23 cellular contexts compared by ENCODE assay signal in genomic region chr3:5233026-5233425, GRCh38. TPM values are rescaled to one million over a fixed set of nuclear protein-coding genes. Genes with fewer than 3 reads are reported as not detected.
A peak's percentile ranks its signal among the peaks of the same experiment; 100 is the strongest.
DNase-seq lines count a peak whose midpoint lies in the region; ATAC-seq, FAIRE-seq and TF ChIP-seq lines count a peak whose summit lies in the region.
"Had no signal": no experiment of that assay in that cellular context is flagged by ENCODE, and none has a peak within 500 bp of the region (broad histone marks: within the 10 kb centered on the region; RNA-seq: fewer than 3 reads in every experiment).

No MANE protein-coding gene starts in this region.

- no peak overlapping the region for H3K9ac ChIP-seq in HepG2 (ENCODE audit: insufficient read depth, low read depth, low read length)
- no peak overlapping the region for H3K9ac ChIP-seq in K562 (ENCODE audit: insufficient read depth in 1 of 2, low read depth in 2 of 2, low read length in 2 of 2)

- FAIRE-seq in HepG2 (lab: Jason Lieb, UNC) (no peak), K562 (lab: Jason Lieb, UNC) (no peak)
- FAIRE-seq: G401.6, GM12891, GM19239 had no signal

- no peaks in the 10 kb centered on the region for H3K4me1 Mint-ChIP-seq in neural crest cell
- H3K4me1 Mint-ChIP-seq: CD8-positive, alpha-beta memory T cell had no signal

- DNase-seq in HepG2 (ENCODE audit: low spot score): no peak
- DNase-seq in right lobe of liver: no peak
- no peak for DNase-seq in K562 (ENCODE audit: extremely low read depth in 1 of 4, low spot score in 3 of 4)
- no peak for DNase-seq in neural crest cell (ENCODE audit: low read depth, low spot score)
- no peak for DNase-seq in hypothalamus (lab: John Stamatoyannopoulos, UW)
- no peak for DNase-seq in NCI-H1092 (lab: John Stamatoyannopoulos, UW)
- DNase-seq in T-helper 1 cell: no peak
- DNase-seq: 8988T; BE2C; C1 segment of cervical spinal cord; CD4-positive, CD25-positive, alpha-beta regulatory T cell; CD8-positive, alpha-beta memory T cell; COR-L47; DMS 273 treated with DMSO at 0.1 percent for 48 hours; KG1 had no signal

- no peaks in the 10 kb centered on the region for H3K4me1 ChIP-seq in HepG2 (ENCODE audit: insufficient read depth, low read length)
- H3K4me1 ChIP-seq in right lobe of liver: no peaks in the 10 kb centered on the region
- H3K4me1 ChIP-seq in K562 (replicated peaks in 1 of 2; ENCODE audit: control insufficient read depth in 2 of 2, insufficient read depth in 2 of 2, low read length in 2 of 2): no peaks in the 10 kb centered on the region
- H3K4me1 ChIP-seq: BE2C had no signal

- TF ChIP-seq CTCF in HepG2 (CRISPR knock-in tag; IDR thresholded peaks at IDR 0.05): no peak
- TF ChIP-seq CTCF in right lobe of liver (IDR thresholded peaks at IDR 0.05): no peak
- no peak for TF ChIP-seq CTCF in K562 (IDR thresholded peaks at IDR 0.05 in 2 of 3, conservative IDR thresholded peaks at IDR 0.05 in 1 of 3; ENCODE audit: insufficient read depth in 2 of 3, low read depth in 1 of 3, low read length in 3 of 3)
- TF ChIP-seq CTCF in neural crest cell (conservative IDR thresholded peaks at IDR 0.05): no peak

- in situ Hi-C loops in HepG2 (cut with HindIII; ENCODE audit: extremely low pct_ligation_motif_present, low pct_unique_long_range_greater_than_20kb): no loop called here
- in situ Hi-C loops in K562 (cut with MboI): no loop called here

- TF ChIP-seq RAD21 in HepG2 (CRISPR knock-in tag; IDR thresholded peaks at IDR 0.05) (no peak), K562 (CRISPR knock-in tag; conservative IDR thresholded peaks at IDR 0.05 in 1 of 2, IDR thresholded peaks at IDR 0.05 in 1 of 2) (no peak)

- no peak for TF ChIP-seq EP300 in HepG2 (IDR thresholded peaks at IDR 0.05; ENCODE audit: low read depth in 2 of 2, low read length in 2 of 2)
- TF ChIP-seq EP300 in HepG2 (CRISPR knock-in tag; IDR thresholded peaks at IDR 0.05; ENCODE audit: borderline replicate concordance): no peak
- TF ChIP-seq EP300 in K562 (IDR thresholded peaks at IDR 0.05; ENCODE audit: low read length): no peak

- H3K4me2 ChIP-seq in HepG2 (ENCODE audit: low read depth, low read length) (no peak overlapping the region), K562 (ENCODE audit: insufficient read depth, low read length) (no peak overlapping the region)
- H3K4me2 ChIP-seq: GM23338 had no signal

- TF ChIP-seq POLR2A in HepG2 (IDR thresholded peaks at IDR 0.05; ENCODE audit: insufficient read depth in 1 of 2, low read depth in 2 of 2, low read length in 2 of 2) (no peak), right lobe of liver (IDR thresholded peaks at IDR 0.05) (no peak), K562 (conservative IDR thresholded peaks at IDR 0.05) (no peak)

- ATAC-seq in HepG2 (peak; percentile 17; the same call in 2 of the 3 replicates), right lobe of liver (no peak), K562 (no peak), GM19324 (IDR thresholded peaks at IDR 0.05; ENCODE audit: low FRiP score, unreplicated experiment) (no peak)

- no peaks in the 10 kb centered on the region for H3K9me3 Mint-ChIP-seq in neural crest cell
- H3K9me3 Mint-ChIP-seq: CD4-positive, CD25-positive, alpha-beta regulatory T cell; CD8-positive, alpha-beta memory T cell; H9; IgD-negative memory B cell had no signal

- H3K4me3 ChIP-seq in HepG2 (replicated peaks in 1 of 3; ENCODE audit: insufficient read depth in 1 of 3, low read depth in 2 of 3, low read length in 3 of 3) (no peak overlapping the region), right lobe of liver (no peak overlapping the region), K562 (no peak overlapping the region)
- H3K4me3 ChIP-seq: GM23338 had no signal

- no peak overlapping the region for H3K27ac ChIP-seq in HepG2 (ENCODE audit: extremely low read length, insufficient read depth, low read length)
- H3K27ac ChIP-seq in right lobe of liver: no peak overlapping the region
- H3K27ac ChIP-seq in K562 (ENCODE audit: extremely low read depth, low read depth, low read length): no peak overlapping the region
- H3K27ac ChIP-seq: HL-60 had no signal

- intact Hi-C loops in HepG2 (cut with micrococcal nuclease; ENCODE audit: unreplicated experiment): no loop called here
- intact Hi-C loops in right lobe of liver (cut with DNase I): no loop called here
- intact Hi-C loops in K562 (cut with micrococcal nuclease): no loop called here

- H3K27me3 Mint-ChIP-seq in neural crest cell (ENCODE audit: low read depth): no peaks in the 10 kb centered on the region
- H3K27me3 Mint-ChIP-seq: CD4-positive, CD25-positive, alpha-beta regulatory T cell; IgD-negative memory B cell had no signal

- H3K79me2 ChIP-seq in HepG2 (ENCODE audit: insufficient read depth, low read length) (no peaks in the 10 kb centered on the region), K562 (ENCODE audit: control insufficient read depth, insufficient read depth, low read length) (no peaks in the 10 kb centered on the region)

- POLR2A ChIA-PET in HepG2 (lab: Yijun Ruan, JAX) (no interaction called here), K562 (lab: Yijun Ruan, JAX) (interaction anchor here (0.5 to 1.1 kb wide), 5 partner anchors 11 to 193 kb away, joined by 3 read pairs; no protein-coding TSS in a partner anchor)

- no peaks in the 10 kb centered on the region for H3K9me1 ChIP-seq in K562 (ENCODE audit: control insufficient read depth, insufficient read depth, low read length)

- H4K20me1 ChIP-seq in HepG2 (ENCODE audit: insufficient read depth, low read length) (no peaks in the 10 kb centered on the region), K562 (replicated peaks; ENCODE audit: control insufficient read depth, insufficient read depth, low read length) (no peaks in the 10 kb centered on the region)

- no TSS peak for BruUV-seq in HepG2 (replicated peaks; lab: Mats Ljungman, UMichigan)
- BruUV-seq in K562 (replicated peaks; lab: Mats Ljungman, UMichigan): no TSS peak

- H3K36me3 Mint-ChIP-seq in neural crest cell (ENCODE audit: low read depth): no peaks in the 10 kb centered on the region
- H3K36me3 Mint-ChIP-seq: CD4-positive, CD25-positive, alpha-beta regulatory T cell; CD8-positive, alpha-beta memory T cell; IgD-negative memory B cell had no signal

- H2AFZ ChIP-seq in HepG2 (ENCODE audit: low read length) (no peak overlapping the region), K562 (ENCODE audit: low read depth, low read length) (no peak overlapping the region)

- H3K36me3 ChIP-seq in HepG2 (replicated peaks in 1 of 2; ENCODE audit: control insufficient read depth in 1 of 2, insufficient read depth in 2 of 2, low read length in 2 of 2) (no peaks in the 10 kb centered on the region), right lobe of liver (no peaks in the 10 kb centered on the region), K562 (ENCODE audit: control insufficient read depth, insufficient read depth, low read length) (no peaks in the 10 kb centered on the region)
- H3K36me3 ChIP-seq: BE2C had no signal

- H3K27me3 ChIP-seq in HepG2 (ENCODE audit: control insufficient read depth in 1 of 2, insufficient read depth in 2 of 2, low read length in 2 of 2) (peaks cover 0 to 20% of the 10 kb centered on the region in 2 experiments; a peak in 2 of 5 replicates), right lobe of liver (no peaks in the 10 kb centered on the region), K562 (ENCODE audit: control insufficient read depth in 2 of 2, insufficient read depth in 2 of 2, low read length in 2 of 2) (peaks cover 53 to 70% of the 10 kb centered on the region in 2 experiments; a peak in 4 of 5 replicates)
- H3K27me3 ChIP-seq: BE2C had no signal

- WGBS in HepG2 (ENCODE audit: low lambda C conversion rate): 20% methylated on average over 2 of the region's 2 CpGs
- WGBS in right lobe of liver (ENCODE audit: insufficient coverage, low coverage, low lambda C conversion rate, missing lambda C conversion rate): 17% methylated on average over 1 of the region's 2 CpGs
- 3% methylated on average over 2 of the region's 2 CpGs for WGBS in K562 (ENCODE audit: insufficient coverage, low coverage, missing lambda C conversion rate)

- H3K4me3 Mint-ChIP-seq in neural crest cell: no peak overlapping the region
- H3K4me3 Mint-ChIP-seq: CD4-positive, CD25-positive, alpha-beta regulatory T cell; CD8-positive, alpha-beta memory T cell; GM23338; H9; IgD-negative memory B cell had no signal

- CTCF ChIA-PET in HepG2 (lab: Yijun Ruan, JAX; ENCODE audit: low intra/inter-chr PET ratio, low total read pairs) (no interaction called here), K562 (lab: Yijun Ruan, JAX; ENCODE audit: low intra/inter-chr PET ratio) (no interaction called here)

- H3K27ac Mint-ChIP-seq in neural crest cell (ENCODE audit: unreplicated experiment): peak overlapping the region; percentile 83
- H3K27ac Mint-ChIP-seq: GM23338, IgD-negative memory B cell had no signal

- no peaks in the 10 kb centered on the region for H3K9me3 ChIP-seq in HepG2 (ENCODE audit: low read length)
- no peaks in the 10 kb centered on the region for H3K9me3 ChIP-seq in right lobe of liver
- H3K9me3 ChIP-seq in K562 (replicated peaks; ENCODE audit: control insufficient read depth, insufficient read depth, low read depth, low read length): no peaks in the 10 kb centered on the region
- H3K9me3 ChIP-seq: BE2C had no signal

RNA-seq across cellular contexts. Expression of gene EDEM1, which starts 45.5 kb away (rescaled TPM):
- total RNA-seq in HepG2 (2016; rRNA removed; fragmentation: Illumina TruSeq; extraction: Trizol) (13.8 and 14.3 TPM in 2 replicates), right lobe of liver (10 to 100 TPM; 40.6 to 92.7 (median 83.2) TPM), K562 (2014; rRNA removed) (9.3 and 17.9 TPM in 2 replicates), K562 (2014; rRNA removed; fragmentation: Illumina TruSeq; extraction: Trizol) (16.7 and 17.4 TPM in 2 replicates), K562 (2015; rRNA removed; fragmentation: Illumina TruSeq; extraction: Trizol) (11.5 and 14.3 TPM in 2 replicates), K562 (2021) (24.6 and 32.9 TPM in 2 replicates), neural crest cell (19.7 and 21.2 TPM in 2 replicates)
- 8.5 and 9.0 TPM in 2 replicates for total RNA-seq in HepG2 (2016; cell fraction: cytosol; rRNA removed; fragmentation: Illumina TruSeq; extraction: Trizol; ENCODE audit: low read depth)
- total RNA-seq in HepG2 (2016; cell fraction: insoluble cytoplasmic fraction; rRNA removed; fragmentation: Illumina TruSeq; extraction: Trizol): 13.5 and 14.4 TPM in 2 replicates
- 15.4 and 16.6 TPM in 2 replicates for total RNA-seq in HepG2 (2016; cell fraction: membrane; rRNA removed; fragmentation: Illumina TruSeq; extraction: Trizol)
- total RNA-seq in HepG2 (2016; cell fraction: nucleus; rRNA removed; fragmentation: Illumina TruSeq; extraction: Trizol): 22.3 and 25.8 TPM in 2 replicates
- polyA plus RNA-seq in HepG2 (2011; rRNA removed) (25.8 and 28.0 TPM in 2 replicates), K562 (2011; rRNA removed) (36.7 and 37.6 TPM in 2 replicates), K562 (2014; fragmentation: Illumina TruSeq; extraction: Trizol) (12.8 and 13.9 TPM in 2 replicates), K562 (2014; fragmentation: Nextera tagmentation; extraction: Ambion mirVana) (1 to 10 TPM; 6.2 to 8.8 TPM), K562 (2014; rRNA removed) (15.2 and 20.7 TPM in 2 replicates)
- polyA plus RNA-seq in HepG2 (2011; cell fraction: cytosol; rRNA removed): 10.4 and 18.5 TPM in 2 replicates
- 23.8 and 36.5 TPM in 2 replicates for polyA plus RNA-seq in HepG2 (2011; cell fraction: nucleus; rRNA removed)
- 16.8 and 17.3 TPM in 2 replicates for polyA plus RNA-seq in HepG2 (2012)
- 3.5 and 4.9 TPM in 2 replicates for polyA plus RNA-seq in HepG2 (2016; cell fraction: cytosol; fragmentation: Illumina TruSeq; extraction: Trizol; ENCODE audit: low read depth)
- 11.7 and 12.6 TPM in 2 replicates for polyA plus RNA-seq in HepG2 (2016; cell fraction: insoluble cytoplasmic fraction; fragmentation: Illumina TruSeq; extraction: Trizol; ENCODE audit: low read depth)
- polyA plus RNA-seq in HepG2 (2016; cell fraction: membrane; fragmentation: Illumina TruSeq; extraction: Trizol; ENCODE audit: low read depth): 7.5 and 8.7 TPM in 2 replicates
- 40.1 and 42.7 TPM in 2 replicates for polyA plus RNA-seq in HepG2 (2016; cell fraction: nucleus; fragmentation: Illumina TruSeq; extraction: Trizol; ENCODE audit: insufficient read depth, low read depth)
- polyA minus RNA-seq in HepG2 (2011; rRNA and poly(A)+ RNA removed; ENCODE audit: low replicate concordance): 27.3 TPM in 2 replicates
- polyA minus RNA-seq in HepG2 (2011; cell fraction: cytosol; rRNA and poly(A)+ RNA removed): 22.4 and 27.4 TPM in 2 replicates
- 61.4 and 62.2 TPM in 2 replicates for polyA minus RNA-seq in HepG2 (2011; cell fraction: nucleus; rRNA and poly(A)+ RNA removed)
- total RNA-seq in K562 (2011; cell fraction: chromatin; rRNA removed; ENCODE audit: low replicate concordance): 59.6 and 88.6 TPM in 2 replicates
- 36.5 and 42.8 TPM in 2 replicates for total RNA-seq in K562 (2011; cell fraction: nucleolus; rRNA removed)
- total RNA-seq in K562 (2011; cell fraction: nucleoplasm; rRNA removed): 58.9 and 67.9 TPM in 2 replicates
- polyA plus RNA-seq in K562 (2011; cell fraction: cytosol; rRNA removed): 18.1 and 21.2 TPM in 2 replicates
- polyA plus RNA-seq in K562 (2011; cell fraction: nucleus; rRNA removed): 32.0 and 53.9 TPM in 2 replicates
- 9.6 and 20.6 TPM in 2 replicates for polyA plus RNA-seq in K562 (2012)
- 42.0 and 44.5 TPM in 2 replicates for polyA minus RNA-seq in K562 (2011; rRNA and poly(A)+ RNA removed)
- 21.0 and 33.3 TPM in 2 replicates for polyA minus RNA-seq in K562 (2011; cell fraction: cytosol; rRNA and poly(A)+ RNA removed)
- polyA minus RNA-seq in K562 (2011; cell fraction: nucleus; rRNA and poly(A)+ RNA removed): 24.0 and 38.5 TPM in 2 replicates
